8 cellular contexts compared by ENCODE assay signal in the genomic region with DNA sequence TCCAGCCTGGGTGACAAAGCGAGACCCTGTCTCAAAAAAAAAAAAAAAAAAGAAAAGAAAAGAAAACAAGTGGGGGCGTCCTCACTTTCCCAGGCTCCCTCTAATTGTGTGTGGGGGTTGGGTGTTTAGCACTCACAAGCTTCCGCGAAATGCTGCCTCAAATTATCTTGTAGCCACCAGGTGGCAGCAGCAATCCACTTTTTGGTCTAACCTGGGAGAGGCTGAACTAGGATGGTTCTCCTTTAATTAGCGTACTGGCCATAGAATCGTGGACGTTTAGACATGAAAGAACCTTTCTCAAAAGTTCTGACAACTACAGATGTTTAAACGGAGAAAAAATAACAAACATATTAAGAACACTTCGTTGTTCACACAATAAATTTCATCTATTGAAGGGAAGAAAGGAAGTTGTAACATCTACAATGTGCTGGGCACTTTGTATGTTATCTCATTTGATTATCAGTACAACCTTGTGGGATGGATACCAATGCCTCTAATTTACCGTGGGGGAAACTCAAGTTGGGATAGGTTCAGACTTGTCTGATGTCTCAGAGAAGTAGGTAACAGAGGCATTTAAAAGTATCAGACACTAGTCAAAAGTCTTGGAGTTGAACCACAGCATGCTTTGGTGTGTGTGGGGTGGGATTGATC.
A peak's percentile ranks its signal among the peaks of the same experiment; 100 is the strongest.
DNase-seq lines count a peak whose midpoint lies in the region; FAIRE-seq and TF ChIP-seq lines count a peak whose summit lies in the region.

No MANE protein-coding gene starts in this region.

- TF ChIP-seq CTCF in GM06990 (IDR thresholded peaks at IDR 0.05; ENCODE audit: insufficient read depth, low read length, poor library complexity, severe bottlenecking) (peak; percentile 73), Loucy (conservative IDR thresholded peaks at IDR 0.05; ENCODE audit: low read length) (peak; percentile 77), osteoblast (IDR thresholded peaks at IDR 0.05; ENCODE audit: extremely low read depth, low read depth, low read length) (peak; percentile 76), thyroid gland (IDR thresholded peaks at IDR 0.05) (peak in 5 of 6 experiments; percentile 35 to 76 (median 72))

- H4K20me1 ChIP-seq in Loucy (ENCODE audit: insufficient read depth, low read length, poor library complexity, severe bottlenecking) (no peaks in the 10 kb centered on the region), osteoblast (ENCODE audit: insufficient read depth, low read length) (no peaks in the 10 kb centered on the region)

- peak; percentile 86 for FAIRE-seq in frontal cortex (lab: Jason Lieb, UNC)

- H3K36me3 ChIP-seq in GM06990 (ENCODE audit: control insufficient read depth, insufficient read depth, low read length) = no peaks in the 10 kb centered on the region
- no peaks in the 10 kb centered on the region for H3K36me3 ChIP-seq in HAP-1 (replicated peaks)
- no peaks in the 10 kb centered on the region for H3K36me3 ChIP-seq in Loucy (ENCODE audit: insufficient read depth, low read length)
- no peaks in the 10 kb centered on the region for H3K36me3 ChIP-seq in osteoblast (ENCODE audit: insufficient read depth, low read length)
- H3K36me3 ChIP-seq in thyroid gland = no peaks in the 10 kb centered on the region

- H3K4me1 ChIP-seq in HAP-1 = no peaks in the 10 kb centered on the region
- peaks cover 30% of the 10 kb centered on the region for H3K4me1 ChIP-seq in Loucy (ENCODE audit: insufficient read depth, low read length, poor library complexity, severe bottlenecking)
- H3K4me1 ChIP-seq in osteoblast (ENCODE audit: insufficient read depth, low read length) = peaks cover 3% of the 10 kb centered on the region
- H3K4me1 ChIP-seq in thyroid gland = no peaks in the 10 kb centered on the region

- DNase-seq in GM06990 (ENCODE audit: extremely low read depth, insufficient read length) = no peak
- peak; percentile 67 to 89 for DNase-seq in HAP-1 (ENCODE audit: low spot score in 2 of 2)
- peak; percentile 51 to 76 for DNase-seq in SHP77 (lab: John Stamatoyannopoulos, UW)
- DNase-seq in activated T-helper 9 cell treated with anti-CD3 and anti-CD28 coated beads, Interleukin-2, amount 50 U/mL, for 16 hours (ENCODE audit: low read depth) = peak; percentile 65
- DNase-seq in frontal cortex (ENCODE audit: low spot score in 2 of 2) = peak; percentile 38 to 68
- peak; percentile 66 for DNase-seq in osteoblast (ENCODE audit: insufficient read length, low spot score, missing footprints)
- peak; percentile 78 to 85 for DNase-seq in thyroid gland

- H3K4me2 ChIP-seq in Loucy (ENCODE audit: low read depth, low read length, poor library complexity, severe bottlenecking) = peak overlapping the region; percentile 51
- peak overlapping the region; percentile 63 for H3K4me2 ChIP-seq in osteoblast (ENCODE audit: insufficient read depth, low read length)

- no peak for TF ChIP-seq POLR2A in thyroid gland (IDR thresholded peaks at IDR 0.05)

- peak overlapping the region; percentile 55; the same call in 1 of the 2 replicates for H2AFZ ChIP-seq in Loucy (ENCODE audit: low read length)
- peak overlapping the region; percentile 64 for H2AFZ ChIP-seq in osteoblast (ENCODE audit: low read length)

- intact Hi-C loops in thyroid gland (cut with DNase I) = loop anchor here (5.0 to 10.0 kb wide), 2 partner anchors 137 to 610 kb away; no protein-coding TSS in a partner anchor

- no peak overlapping the region for H3K4me3 ChIP-seq in GM06990 (replicated peaks; ENCODE audit: low read depth, low read length)
- no peak overlapping the region for H3K4me3 ChIP-seq in HAP-1
- peak overlapping the region; percentile 45 for H3K4me3 ChIP-seq in Loucy (ENCODE audit: low read length, poor library complexity, severe bottlenecking)
- H3K4me3 ChIP-seq in osteoblast (ENCODE audit: insufficient read depth, low read length) = peak overlapping the region; percentile 20
- no peak overlapping the region for H3K4me3 ChIP-seq in thyroid gland (replicated peaks in 1 of 3)

- H3K27me3 ChIP-seq in GM06990 (replicated peaks; ENCODE audit: control insufficient read depth, insufficient read depth, low read length) (peaks cover under 1% of the 10 kb centered on the region; the same call in 1 of the 2 replicates), HAP-1 (ENCODE audit: low read depth) (peaks cover 4% of the 10 kb centered on the region; the same call in 1 of the 2 replicates), Loucy (ENCODE audit: insufficient read depth, low read length, poor library complexity, severe bottlenecking) (no peaks in the 10 kb centered on the region), osteoblast (ENCODE audit: insufficient read depth, low read length) (no peaks in the 10 kb centered on the region), thyroid gland (no peaks in the 10 kb centered on the region)

- no peaks in the 10 kb centered on the region for H3K9me3 ChIP-seq in HAP-1
- no peaks in the 10 kb centered on the region for H3K9me3 ChIP-seq in Loucy (ENCODE audit: insufficient read depth, low read depth, low read length)
- H3K9me3 ChIP-seq in osteoblast (ENCODE audit: low read depth, low read length) = no peaks in the 10 kb centered on the region
- no peaks in the 10 kb centered on the region for H3K9me3 ChIP-seq in thyroid gland

- H3F3A ChIP-seq in Loucy (ENCODE audit: low read depth) = 0 out of 2 replicates have a peak, but pooled peaks cover 5% of the 10 kb centered on the region

- H3K27ac ChIP-seq in osteoblast (ENCODE audit: low read depth, low read length) (no peak overlapping the region), thyroid gland (no peak overlapping the region)

- H3K9ac ChIP-seq in Loucy (ENCODE audit: low read depth, low read length, poor library complexity, severe bottlenecking) = peak overlapping the region; percentile 17

- in situ Hi-C loops in HAP-1 (cut with MboI; ENCODE audit: low sequenced_read_pairs) = loop anchor here (10.0 to 25.0 kb wide), 2 partner anchors 250 to 607 kb away; no protein-coding TSS in a partner anchor

- no peaks in the 10 kb centered on the region for H3K79me2 ChIP-seq in Loucy (ENCODE audit: insufficient read depth, low read length)
- no peaks in the 10 kb centered on the region for H3K79me2 ChIP-seq in osteoblast (ENCODE audit: insufficient read depth, low read length)

- 5 to 8% methylated on average over 10 of the region's 10 CpGs for WGBS in thyroid gland, 2 donors

- H3K9me2 ChIP-seq in Loucy (replicated peaks; ENCODE audit: low read depth, low read length) = no peaks in the 10 kb centered on the region

Comparison
In these comparisons a context has a peak if more than half of its experiments do, and no peak if none do; other contexts are left out.
1. H3K4me3 ChIP-seq: peak in Loucy (single experiment) and osteoblast (single experiment); none in GM06990 (single experiment), HAP-1 (single experiment) and thyroid gland (0 of 3).
2. Peak in every context shown above with its lines, with median percentiles within 50 percentile points of each other: CTCF ChIP-seq.